In the genomic region with DNA sequence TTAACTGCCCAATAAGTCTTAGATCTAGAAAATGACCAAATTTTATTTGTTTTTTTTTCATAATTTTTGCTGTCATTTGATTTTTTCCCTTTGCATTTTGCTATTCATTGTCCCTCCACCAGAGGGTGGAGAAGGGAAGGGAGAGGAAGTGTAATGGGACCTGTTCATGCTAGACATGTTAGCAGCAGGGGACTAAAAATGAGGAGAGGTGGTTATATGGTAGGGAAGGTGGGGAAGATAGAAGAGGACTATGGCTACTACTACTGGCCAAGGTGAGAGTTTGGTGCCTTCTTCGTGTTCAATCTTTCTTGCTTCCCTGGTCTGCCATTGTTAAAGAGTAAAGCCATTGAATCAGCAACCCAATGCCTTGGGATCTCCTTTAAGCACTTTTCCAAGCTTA, we compare ENCODE assay signal across 9 cellular contexts. TPM values are rescaled to one million over a fixed set of nuclear protein-coding genes. Genes with fewer than 3 reads are reported as not detected.
DNase-seq lines count a peak whose midpoint lies in the region; ATAC-seq and TF ChIP-seq lines count a peak whose summit lies in the region.
"Had no signal": no experiment of that assay in that cellular context is flagged by ENCODE, and none has a peak within 500 bp of the region (broad histone marks: within the 10 kb centered on the region; RNA-seq: fewer than 3 reads in every experiment).

No MANE protein-coding gene starts in this region.

- peak; percentile 17 for DNase-seq in NCI-H2196 (lab: John Stamatoyannopoulos, UW; ENCODE audit: unreplicated experiment)
- DNase-seq in NCI-H2196 treated with DMSO at 0.1 percent for 48 hours (lab: John Stamatoyannopoulos, UW; ENCODE audit: unreplicated experiment), result no peak
- DNase-seq in MM.1S, result peak; percentile 44
- no peak for DNase-seq in colonic mucosa
- peak; percentile 14 for DNase-seq in non-pigmented ciliary epithelial cell (ENCODE audit: low read depth)
- no peak for DNase-seq in effector CD8-positive, alpha-beta T cell (lab: John Stamatoyannopoulos, UW)
- DNase-seq in OCI-M2 (lab: John Stamatoyannopoulos, UW; ENCODE audit: unreplicated experiment), result no peak

- TF ChIP-seq CTCF in MM.1S (IDR thresholded peaks at IDR 0.05; ENCODE audit: low read length) (peak; percentile 88), colonic mucosa (IDR thresholded peaks at IDR 0.05) (peak; percentile 17)

- no peak overlapping the region for H3K9ac ChIP-seq in MM.1S (ENCODE audit: low read length)
- H3K9ac ChIP-seq in colonic mucosa (ENCODE audit: low read depth in 2 of 2, low read length in 2 of 2), result no peak overlapping the region

- H3K4me3 ChIP-seq in MM.1S (ENCODE audit: low read length) (no peak overlapping the region), colonic mucosa (no peak overlapping the region)

- no peak for ATAC-seq in GM21737 (IDR thresholded peaks at IDR 0.05; ENCODE audit: unreplicated experiment)

- H3F3A ChIP-seq in MM.1S (ENCODE audit: insufficient read depth, low read length), result no peaks in the 10 kb centered on the region

- H2AFZ ChIP-seq in MM.1S (ENCODE audit: low read length), result no peak overlapping the region

- H3K36me3 ChIP-seq in MM.1S (replicated peaks; ENCODE audit: insufficient read depth, low read length), result no peaks in the 10 kb centered on the region
- no peaks in the 10 kb centered on the region for H3K36me3 ChIP-seq in colonic mucosa

- H3K9me2 ChIP-seq in MM.1S (replicated peaks; ENCODE audit: insufficient read depth, low read length), result no peaks in the 10 kb centered on the region

- no peaks in the 10 kb centered on the region for H4K20me1 ChIP-seq in MM.1S (ENCODE audit: insufficient read depth, low read length)

- intact Hi-C loops in colonic mucosa (cut with DNase I), result no loop called here

- H3K27ac ChIP-seq in MM.1S (ENCODE audit: low read length), result no peak overlapping the region
- H3K27ac ChIP-seq in colonic mucosa, result no peak overlapping the region

- no peak overlapping the region for H3K4me2 ChIP-seq in MM.1S (ENCODE audit: low read depth, low read length)

- H3K27me3 ChIP-seq in MM.1S (replicated peaks; ENCODE audit: insufficient read depth, low read length) (no peaks in the 10 kb centered on the region), colonic mucosa (no peaks in the 10 kb centered on the region)

- H3K79me2 ChIP-seq in MM.1S (ENCODE audit: low read length), result no peaks in the 10 kb centered on the region

- H3K4me1 ChIP-seq in MM.1S (ENCODE audit: low read length) (no peaks in the 10 kb centered on the region), colonic mucosa (no peaks in the 10 kb centered on the region)

- H3K9me3 ChIP-seq in MM.1S (replicated peaks; ENCODE audit: insufficient read depth, low read length) (no peaks in the 10 kb centered on the region), colonic mucosa (no peaks in the 10 kb centered on the region)

RNA-seq across cellular contexts. Expression of a gene that starts 6.4 kb away (rescaled TPM):
- total RNA-seq in colonic mucosa, result under 1 TPM in 1 of 2 donors, not detected in 1; 0.48 TPM
- total RNA-seq: Daoy had no signal

Comparison
In these comparisons a context has a peak if more than half of its experiments do, and no peak if none do; other contexts are left out.
1. DNase-seq: peak in NCI-H2196 (single experiment), MM.1S (single experiment) and non-pigmented ciliary epithelial cell (single experiment); none in NCI-H2196 treated with DMSO at 0.1 percent for 48 hours (single experiment), colonic mucosa (single experiment), effector CD8-positive, alpha-beta T cell (single experiment) and OCI-M2 (single experiment).